1 cellular context compared by ENCODE assay signal in the genomic region with DNA sequence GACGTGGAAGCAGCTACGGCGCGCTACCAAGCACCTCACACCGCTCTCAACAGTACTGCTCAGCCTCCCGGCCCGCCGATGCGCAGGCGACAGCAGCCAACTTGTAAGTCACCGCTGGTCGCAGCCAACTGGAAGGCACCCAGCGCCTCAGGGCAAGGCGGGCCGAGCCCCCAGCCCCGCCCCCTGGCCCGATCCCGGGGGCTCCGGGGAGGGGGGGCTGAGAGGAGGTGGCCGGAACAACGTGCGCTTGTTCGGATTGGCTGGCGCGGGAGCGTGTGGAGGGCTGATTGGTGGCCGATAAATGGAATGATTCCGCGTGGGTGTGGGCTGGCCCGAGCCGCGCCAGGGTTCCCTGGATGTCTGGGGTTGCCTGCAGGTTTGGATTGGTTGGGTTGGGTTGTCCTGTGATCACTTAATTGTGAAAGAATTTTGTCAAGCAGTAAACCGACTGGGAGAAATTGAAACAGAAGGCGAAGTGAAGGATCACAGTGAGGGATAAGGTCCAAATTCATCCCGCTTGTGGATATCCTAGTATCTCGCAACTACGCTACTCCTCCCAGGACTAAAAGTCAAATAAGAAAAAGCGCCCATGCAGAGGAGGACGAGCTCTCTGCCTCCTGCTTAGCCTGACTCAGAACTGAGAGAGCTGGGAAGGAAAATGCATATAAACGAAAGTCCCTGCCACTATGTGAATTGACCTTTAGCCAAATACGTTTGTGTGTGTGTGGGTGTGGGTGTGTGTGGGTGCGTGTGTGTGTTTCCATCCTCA.
TF ChIP-seq lines count a peak whose summit lies in the region.

A gene with protein sequence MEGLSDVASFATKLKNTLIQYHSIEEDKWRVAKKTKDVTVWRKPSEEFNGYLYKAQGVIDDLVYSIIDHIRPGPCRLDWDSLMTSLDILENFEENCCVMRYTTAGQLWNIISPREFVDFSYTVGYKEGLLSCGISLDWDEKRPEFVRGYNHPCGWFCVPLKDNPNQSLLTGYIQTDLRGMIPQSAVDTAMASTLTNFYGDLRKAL (minus strand): TSS at position 130 of the 769 bp plus-strand sequence. CDS start 5,102 bp downstream, outside the sequence.

TF ChIP-seq in HEK293, 187 proteins besides CTCF, POLR2A, EP300 and RAD21 (continued from another document):
- TF ChIP-seq, protein P1, sequence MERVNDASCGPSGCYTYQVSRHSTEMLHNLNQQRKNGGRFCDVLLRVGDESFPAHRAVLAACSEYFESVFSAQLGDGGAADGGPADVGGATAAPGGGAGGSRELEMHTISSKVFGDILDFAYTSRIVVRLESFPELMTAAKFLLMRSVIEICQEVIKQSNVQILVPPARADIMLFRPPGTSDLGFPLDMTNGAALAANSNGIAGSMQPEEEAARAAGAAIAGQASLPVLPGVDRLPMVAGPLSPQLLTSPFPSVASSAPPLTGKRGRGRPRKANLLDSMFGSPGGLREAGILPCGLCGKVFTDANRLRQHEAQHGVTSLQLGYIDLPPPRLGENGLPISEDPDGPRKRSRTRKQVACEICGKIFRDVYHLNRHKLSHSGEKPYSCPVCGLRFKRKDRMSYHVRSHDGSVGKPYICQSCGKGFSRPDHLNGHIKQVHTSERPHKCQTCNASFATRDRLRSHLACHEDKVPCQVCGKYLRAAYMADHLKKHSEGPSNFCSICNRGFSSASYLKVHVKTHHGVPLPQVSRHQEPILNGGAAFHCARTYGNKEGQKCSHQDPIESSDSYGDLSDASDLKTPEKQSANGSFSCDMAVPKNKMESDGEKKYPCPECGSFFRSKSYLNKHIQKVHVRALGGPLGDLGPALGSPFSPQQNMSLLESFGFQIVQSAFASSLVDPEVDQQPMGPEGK (tag by site-specific recombination; IDR thresholded peaks at IDR 0.05): peak; percentile 100
- TF ChIP-seq KLF1 (tag by site-specific recombination; IDR thresholded peaks at IDR 0.05): peak; percentile 97
- peak; percentile 29; the same call in 1 of the 2 replicates for TF ChIP-seq ZNF610 (tag by site-specific recombination; IDR thresholded peaks at IDR 0.05; ENCODE audit: borderline replicate concordance)
